Comparison of ENCODE assay signal across 2 cellular contexts in genomic region chr19:46225558-46226004, GRCh38.
TF ChIP-seq lines count a peak whose summit lies in the region.

No MANE protein-coding gene starts in this region.

TF ChIP-seq in A549, 52 proteins besides CTCF, POLR2A, EP300 and RAD21 (continued from another document):
- TF ChIP-seq REST (IDR thresholded peaks at IDR 0.05), result peak; percentile 96
TF ChIP-seq in A549: peak in this region for 4.

TF ChIP-seq in HCT116, 20 proteins besides CTCF, POLR2A, EP300 and RAD21:
- TF ChIP-seq REST (IDR thresholded peaks at IDR 0.05; ENCODE audit: low read depth) (peak; percentile 67), TCF7L2 (IDR thresholded peaks at IDR 0.05; ENCODE audit: borderline replicate concordance, extremely low read depth, insufficient read depth, insufficient read length) (peak; percentile 49), ATF3 (IDR thresholded peaks at IDR 0.05) (no peak), JUND (IDR thresholded peaks at IDR 0.05) (no peak), SP1 (IDR thresholded peaks at IDR 0.05; ENCODE audit: low read depth) (no peak)
TF ChIP-seq in HCT116: peak in this region for 2.
